In genomic region chr6:32047539-32047854, GRCh38 we compare ENCODE assay signal across 13 cellular contexts. TPM values are rescaled to one million over a fixed set of nuclear protein-coding genes. Genes with fewer than 3 reads are reported as not detected.
DNase-seq lines count a peak whose midpoint lies in the region; ATAC-seq, FAIRE-seq and TF ChIP-seq lines count a peak whose summit lies in the region.
"Had no signal": no experiment of that assay in that cellular context is flagged by ENCODE, and none has a peak within 500 bp of the region (broad histone marks: within the 10 kb centered on the region; RNA-seq: fewer than 3 reads in every experiment).

No MANE protein-coding gene starts in this region.

- POLR2A ChIA-PET in HEK293 (lab: Yijun Ruan, JAX) (no interaction called here), K562 (lab: Yijun Ruan, JAX) (interaction anchor here (1.0 to 1.3 kb wide), 6 partner anchors 14 to 300 kb away, joined by 3 to 4 read pairs (median 4); no protein-coding TSS in a partner anchor)

- H4K20me1 ChIP-seq in K562 (replicated peaks; ENCODE audit: control insufficient read depth, insufficient read depth, low read length) = no peaks in the 10 kb centered on the region

- BruUV-seq in K562 (replicated peaks; lab: Mats Ljungman, UMichigan) = no TSS peak

- in situ Hi-C loops in K562 (cut with MboI) = loop anchor here (10.0 kb wide), 1 partner anchor 93 kb away; the partner anchor contains the start of genes NELFE and SKIC2

- ATAC-seq in K562 (no peak), lower lobe of right lung (no peak), GM18861 (IDR thresholded peaks at IDR 0.05; ENCODE audit: unreplicated experiment) (no peak), HG02852 (IDR thresholded peaks at IDR 0.05; ENCODE audit: unreplicated experiment) (no peak)

- no peak overlapping the region for H3K4me3 ChIP-seq in HEK293 (ENCODE audit: low read depth, low read length)
- H3K4me3 ChIP-seq in K562 = no peak overlapping the region
- no peak overlapping the region for H3K4me3 ChIP-seq in lower lobe of right lung
- no peak overlapping the region for H3K4me3 ChIP-seq in suprapubic skin
- H3K4me3 ChIP-seq: neural progenitor cell had no signal

- DNase-seq in K562 (ENCODE audit: extremely low read depth in 1 of 4, low spot score in 3 of 4) (no peak), lower lobe of right lung (no peak), suprapubic skin (ENCODE audit: low spot score in 2 of 2) (no peak), NOMO-1 (lab: John Stamatoyannopoulos, UW; ENCODE audit: unreplicated experiment in 2 of 2) (no peak), 8988T (no peak)

- H3K4me2 ChIP-seq in K562 (ENCODE audit: insufficient read depth, low read length) = peak overlapping the region; percentile 26; the same call in 1 of the 2 replicates
- H3K4me2 ChIP-seq: neural progenitor cell had no signal

- peaks cover 6% of the 10 kb centered on the region for H3K9me1 ChIP-seq in K562 (ENCODE audit: control insufficient read depth, insufficient read depth, low read length)

- no peaks in the 10 kb centered on the region for H3K36me3 ChIP-seq in HEK293 (ENCODE audit: control insufficient read depth in 2 of 2, insufficient read depth in 1 of 2, low read length in 2 of 2)
- no peaks in the 10 kb centered on the region for H3K36me3 ChIP-seq in K562 (ENCODE audit: control insufficient read depth, insufficient read depth, low read length)
- H3K36me3 ChIP-seq in lower lobe of right lung = peaks cover 48% of the 10 kb centered on the region
- peaks cover 2% of the 10 kb centered on the region for H3K36me3 ChIP-seq in suprapubic skin
- H3K36me3 ChIP-seq: neural progenitor cell had no signal

- H3K27me3 ChIP-seq in K562 (ENCODE audit: control insufficient read depth in 2 of 2, insufficient read depth in 2 of 2, low read length in 2 of 2) (no peaks in the 10 kb centered on the region), lower lobe of right lung (ENCODE audit: low read depth) (no peaks in the 10 kb centered on the region), suprapubic skin (no peaks in the 10 kb centered on the region)
- H3K27me3 ChIP-seq: dorsolateral prefrontal cortex, neural progenitor cell had no signal

- TF ChIP-seq EP300 in K562 (IDR thresholded peaks at IDR 0.05; ENCODE audit: low read length) = no peak
- no peak for TF ChIP-seq EP300 in suprapubic skin (IDR thresholded peaks at IDR 0.05)

- H3K9ac ChIP-seq in K562 (ENCODE audit: insufficient read depth in 1 of 2, low read depth in 2 of 2, low read length in 2 of 2) = peak overlapping the region; percentile 66 to 85; a peak in 3 of 4 replicates
- H3K9ac ChIP-seq: neural progenitor cell had no signal

- H3K9me3 ChIP-seq in HEK293 (ENCODE audit: control insufficient read depth, insufficient read depth, low read depth, low read length) = no peaks in the 10 kb centered on the region
- no peaks in the 10 kb centered on the region for H3K9me3 ChIP-seq in K562 (replicated peaks; ENCODE audit: control insufficient read depth, insufficient read depth, low read depth, low read length)
- no peaks in the 10 kb centered on the region for H3K9me3 ChIP-seq in lower lobe of right lung
- H3K9me3 ChIP-seq in suprapubic skin = no peaks in the 10 kb centered on the region

- 76% methylated on average over 6 of the region's 6 CpGs for WGBS in K562 (ENCODE audit: insufficient coverage, low coverage, missing lambda C conversion rate)
- 58% methylated on average over 4 of the region's 6 CpGs for WGBS in suprapubic skin

- no peak for TF ChIP-seq RAD21 in K562 (CRISPR knock-in tag; conservative IDR thresholded peaks at IDR 0.05 in 1 of 2, IDR thresholded peaks at IDR 0.05 in 1 of 2)

- FAIRE-seq in K562 (lab: Jason Lieb, UNC) = peak; percentile 64
- FAIRE-seq: islet of Langerhans, RCC 7860, TTC549 had no signal

- H3K79me2 ChIP-seq in K562 (ENCODE audit: control insufficient read depth, insufficient read depth, low read length) = peaks cover 2% of the 10 kb centered on the region; the same call in 1 of the 3 replicates

- H3K4me1 ChIP-seq in HEK293 (ENCODE audit: control insufficient read depth, insufficient read depth, low read length) = no peaks in the 10 kb centered on the region
- H3K4me1 ChIP-seq in K562 (replicated peaks in 1 of 2; ENCODE audit: control insufficient read depth in 2 of 2, insufficient read depth in 2 of 2, low read length in 2 of 2) = peaks cover 31 to 49% of the 10 kb centered on the region in 2 experiments
- peaks cover 13% of the 10 kb centered on the region for H3K4me1 ChIP-seq in lower lobe of right lung
- peaks cover 30% of the 10 kb centered on the region for H3K4me1 ChIP-seq in suprapubic skin
- H3K4me1 ChIP-seq: neural progenitor cell had no signal

- CTCF ChIA-PET in HEK293 (lab: Yijun Ruan, JAX) (interaction anchor here (0.6 to 3.1 kb wide), 27 partner anchors 16 to 738 kb away, joined by 3 to 32 read pairs (median 5); partner anchors contain the start of genes ATF6B and EGFL8), K562 (lab: Yijun Ruan, JAX; ENCODE audit: low intra/inter-chr PET ratio) (no interaction called here)

- TF ChIP-seq POLR2A in K562 (conservative IDR thresholded peaks at IDR 0.05) (no peak), suprapubic skin (IDR thresholded peaks at IDR 0.05) (no peak)

- intact Hi-C loops in K562 (cut with micrococcal nuclease) (no loop called here), lower lobe of right lung (cut with DNase I) (no loop called here)

- H3K27ac ChIP-seq in HEK293 (ENCODE audit: extremely low read depth, low read depth, low read length) = no peak overlapping the region
- peak overlapping the region; percentile 93; the same call in 1 of the 3 replicates for H3K27ac ChIP-seq in K562 (ENCODE audit: extremely low read depth, low read depth, low read length)
- peak overlapping the region; percentile 64 for H3K27ac ChIP-seq in lower lobe of right lung
- H3K27ac ChIP-seq in suprapubic skin = peak overlapping the region; percentile 93
- H3K27ac ChIP-seq: neural progenitor cell had no signal

- TF ChIP-seq CTCF in HEK293 (tag by site-specific recombination; IDR thresholded peaks at IDR 0.05) (no peak), K562 (IDR thresholded peaks at IDR 0.05 in 2 of 3, conservative IDR thresholded peaks at IDR 0.05 in 1 of 3; ENCODE audit: insufficient read depth in 2 of 3, low read depth in 1 of 3, low read length in 3 of 3) (no peak), lower lobe of right lung (IDR thresholded peaks at IDR 0.05) (no peak), suprapubic skin (IDR thresholded peaks at IDR 0.05) (no peak)

- peak overlapping the region; percentile 98; the same call in 1 of the 2 replicates for H2AFZ ChIP-seq in K562 (ENCODE audit: low read depth, low read length)

TF ChIP-seq in HEK293, 187 proteins besides CTCF, POLR2A, EP300 and RAD21:
- no peak for TF ChIP-seq ZNF654 (tag by site-specific recombination; IDR thresholded peaks at IDR 0.05; ENCODE audit: low read depth)
- peak; percentile 27; the same call in 1 of the 2 replicates for TF ChIP-seq ZBTB20 (tag by site-specific recombination; IDR thresholded peaks at IDR 0.05)
- no peak for TF ChIP-seq ZNF561 (tag by site-specific recombination; IDR thresholded peaks at IDR 0.05; ENCODE audit: borderline replicate concordance)
TF ChIP-seq in HEK293: peak in this region for 1.

TF ChIP-seq in K562, 482 proteins besides CTCF, POLR2A, EP300 and RAD21:
- 0 out of 2 replicates have a peak, but pooled peaks have one; percentile 5 for TF ChIP-seq ZNF263 (CRISPR knock-in tag; IDR thresholded peaks at IDR 0.05; ENCODE audit: borderline replicate concordance)
- TF ChIP-seq MAFG (tag; conservative IDR thresholded peaks at IDR 0.05) = no peak
- peak; percentile 7 for TF ChIP-seq WHSC1 (IDR thresholded peaks at IDR 0.05; ENCODE audit: low read length)
- TF ChIP-seq ZNF143 (CRISPR knock-in tag; IDR thresholded peaks at IDR 0.05) = 0 out of 2 replicates have a peak, but pooled peaks have one; percentile 17

RNA-seq across cellular contexts. Expression of gene CYP21A2, which starts 9.3 kb away (rescaled TPM):
- total RNA-seq in K562 (2011; cell fraction: chromatin; rRNA removed; ENCODE audit: low replicate concordance) = 2.1 and 3.8 TPM in 2 replicates
- 1.8 TPM in 2 replicates for total RNA-seq in K562 (2011; cell fraction: nucleolus; rRNA removed)
- total RNA-seq in K562 (2011; cell fraction: nucleoplasm; rRNA removed) = 0.76 and 0.81 TPM in 2 replicates
- total RNA-seq in K562 (2014; rRNA removed) = 0.45 and 0.77 TPM in 2 replicates
- 0.07 TPM in 1 of 2 replicates, not detected in the other for total RNA-seq in K562 (2014; rRNA removed; fragmentation: Illumina TruSeq; extraction: Trizol)
- total RNA-seq in K562 (2015; rRNA removed; fragmentation: Illumina TruSeq; extraction: Trizol) = 0.26 and 0.29 TPM in 2 replicates
- total RNA-seq in K562 (2021) = 1.3 and 1.4 TPM in 2 replicates
- 0.10 and 0.26 TPM in 2 replicates for polyA plus RNA-seq in K562 (2011; rRNA removed)
- 0.13 and 0.19 TPM in 2 replicates for polyA plus RNA-seq in K562 (2011; cell fraction: cytosol; rRNA removed)
- 1.6 and 1.7 TPM in 2 replicates for polyA plus RNA-seq in K562 (2011; cell fraction: nucleus; rRNA removed)
- polyA plus RNA-seq in K562 (2012) = 0.66 and 1.9 TPM in 2 replicates
- 0.18 and 0.19 TPM in 2 replicates for polyA plus RNA-seq in K562 (2014; fragmentation: Illumina TruSeq; extraction: Trizol)
- polyA plus RNA-seq in K562 (2014; fragmentation: Nextera tagmentation; extraction: Ambion mirVana) = under 1 TPM; 0.03 to 0.04 TPM
- polyA plus RNA-seq in K562 (2014; rRNA removed) = 0.27 and 0.50 TPM in 2 replicates
- 0.14 TPM in 1 of 2 replicates, not detected in the other for polyA minus RNA-seq in K562 (2011; rRNA and poly(A)+ RNA removed)
- not detected in 2 replicates for polyA minus RNA-seq in K562 (2011; cell fraction: cytosol; rRNA and poly(A)+ RNA removed)
- 0.54 and 1.6 TPM in 2 replicates for polyA minus RNA-seq in K562 (2011; cell fraction: nucleus; rRNA and poly(A)+ RNA removed)
- total RNA-seq in lower lobe of right lung = 1.1 TPM
- total RNA-seq in suprapubic skin = 1 to 10 TPM in 1 of 4 donors, under 1 TPM in 1, not detected in 2; 0.39 to 2.3 TPM

RNA-seq across cellular contexts. Expression of gene C4B, which starts 32.9 kb away (rescaled TPM):
- 17.6 and 59.1 TPM in 2 replicates for total RNA-seq in K562 (2011; cell fraction: chromatin; rRNA removed; ENCODE audit: low replicate concordance)
- 28.7 and 30.2 TPM in 2 replicates for total RNA-seq in K562 (2011; cell fraction: nucleolus; rRNA removed)
- total RNA-seq in K562 (2011; cell fraction: nucleoplasm; rRNA removed) = 20.5 and 23.3 TPM in 2 replicates
- total RNA-seq in K562 (2014; rRNA removed) = 4.9 and 6.0 TPM in 2 replicates
- 2.4 and 3.3 TPM in 2 replicates for total RNA-seq in K562 (2014; rRNA removed; fragmentation: Illumina TruSeq; extraction: Trizol)
- 7.0 and 7.4 TPM in 2 replicates for total RNA-seq in K562 (2015; rRNA removed; fragmentation: Illumina TruSeq; extraction: Trizol)
- 8.5 and 8.8 TPM in 2 replicates for total RNA-seq in K562 (2021)
- polyA plus RNA-seq in K562 (2011; rRNA removed) = 7.4 and 14.4 TPM in 2 replicates
- 9.6 and 14.8 TPM in 2 replicates for polyA plus RNA-seq in K562 (2011; cell fraction: cytosol; rRNA removed)
- 52.4 and 74.8 TPM in 2 replicates for polyA plus RNA-seq in K562 (2011; cell fraction: nucleus; rRNA removed)
- polyA plus RNA-seq in K562 (2012) = 9.3 and 10.8 TPM in 2 replicates
- 5.4 and 7.2 TPM in 2 replicates for polyA plus RNA-seq in K562 (2014; fragmentation: Illumina TruSeq; extraction: Trizol)
- polyA plus RNA-seq in K562 (2014; fragmentation: Nextera tagmentation; extraction: Ambion mirVana) = under 1 TPM; 0.32 to 0.52 TPM
- 6.0 and 6.9 TPM in 2 replicates for polyA plus RNA-seq in K562 (2014; rRNA removed)
- polyA minus RNA-seq in K562 (2011; rRNA and poly(A)+ RNA removed) = 6.6 and 10.2 TPM in 2 replicates
- polyA minus RNA-seq in K562 (2011; cell fraction: cytosol; rRNA and poly(A)+ RNA removed) = 3.5 and 4.3 TPM in 2 replicates
- polyA minus RNA-seq in K562 (2011; cell fraction: nucleus; rRNA and poly(A)+ RNA removed) = 14.1 and 29.7 TPM in 2 replicates
- 162 TPM for total RNA-seq in lower lobe of right lung
- 1 to 10 TPM; 1.3 to 9.4 (median 5.1) TPM for total RNA-seq in suprapubic skin
